36 cellular contexts compared by ENCODE assay signal in the genomic region with DNA sequence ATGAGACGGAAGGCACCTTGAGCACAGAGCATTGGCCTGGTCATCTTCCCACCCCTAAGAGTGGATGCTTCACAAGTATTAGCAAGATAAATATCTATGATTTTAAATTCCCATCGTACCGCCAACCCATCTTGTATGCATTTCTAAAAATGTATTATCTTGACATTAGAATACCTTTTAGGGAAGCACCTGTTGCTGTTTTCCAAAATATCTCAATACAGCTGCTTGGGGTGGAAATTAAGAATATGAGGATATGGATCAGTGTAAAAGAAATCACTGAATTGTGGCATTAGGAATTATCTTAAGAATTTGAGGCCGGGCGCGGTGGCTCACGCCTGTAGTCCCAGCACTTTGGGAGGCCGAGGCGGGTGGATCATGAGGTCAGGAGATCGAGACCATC.
"Had no signal": no experiment of that assay in that cellular context is flagged by ENCODE, and none has a peak within 500 bp of the region (broad histone marks: within the 10 kb centered on the region; RNA-seq: fewer than 3 reads in every experiment).

No MANE protein-coding gene starts in this region.

- H3K9me3 ChIP-seq: adrenal gland, ascending aorta, body of pancreas, breast epithelium had no signal

- H3K4me3 ChIP-seq: adrenal gland, ascending aorta, body of pancreas, breast epithelium, cardiac muscle cell had no signal

- H3K36me3 Mint-ChIP-seq: activated naive CD4-positive, alpha-beta T cell treated with anti-CD3 and anti-CD28 coated beads, Interleukin-2, amount 10 ng/mL, durations not matched to agents 7 days and 5 days; activated naive CD4-positive, alpha-beta T cell treated with anti-CD3 and anti-CD28 coated beads, Interleukin-2, amount 50 U/mL, for 24 hours; activated naive CD4-positive, alpha-beta T cell treated with anti-CD3 and anti-CD28 coated beads, Interleukin-2, amount 50 U/mL, for 72 hours; activated naive CD8-positive, alpha-beta T cell; activated naive CD8-positive, alpha-beta T cell treated with anti-CD3 and anti-CD28 coated beads for 36 hours; activated naive CD8-positive, alpha-beta T cell treated with anti-CD3 and anti-CD28 coated beads, Interleukin-2, amount 10 ng/mL, durations not matched to agents 7 days and 5 days; brain had no signal

- DNase-seq: activated effector memory CD4-positive, alpha-beta T cell treated with anti-CD3 and anti-CD28 coated beads, Interleukin-2, amount 50 U/mL, for 16 hours; activated effector memory CD4-positive, alpha-beta T cell treated with Interleukin-2 at 50 U/mL for 16 hours; activated gamma-delta T cell; activated gamma-delta T cell treated with Interleukin-2 at 50 U/mL for 16 hours; activated naive CD4-positive, alpha-beta T cell; activated naive CD4-positive, alpha-beta T cell treated with anti-CD3 and anti-CD28 coated beads for 36 hours; activated naive CD4-positive, alpha-beta T cell treated with anti-CD3 and anti-CD28 coated beads, Interleukin-2, amount 10 ng/mL, durations not matched to agents 7 days and 5 days; activated naive CD4-positive, alpha-beta T cell treated with anti-CD3 and anti-CD28 coated beads, Interleukin-2, amount 50 U/mL, for 16 hours; activated naive CD4-positive, alpha-beta T cell treated with Interleukin-2 at 50 U/mL for 16 hours; activated naive CD8-positive, alpha-beta T cell treated with anti-CD3 and anti-CD28 coated beads for 36 hours; activated naive CD8-positive, alpha-beta T cell treated with anti-CD3 and anti-CD28 coated beads, Interleukin-2, amount 10 ng/mL, durations not matched to agents 7 days and 5 days; activated naive CD8-positive, alpha-beta T cell treated with anti-CD3 and anti-CD28 coated beads, Interleukin-2, amount 50 U/mL, for 24 hours; activated T-cell treated with anti-CD3 and anti-CD28 coated beads, Interleukin-2, amount 50 U/mL, for 4 hours; activated T-cell treated with anti-CD3 and anti-CD28 coated beads, Interleukin-2, amount 50 U/mL, for 48 hours; activated T-cell treated with anti-CD3 and anti-CD28 coated beads, Interleukin-2, amount 50 U/mL, for 72 hours; adrenal gland; amniotic stem cell; amygdala; anterior cingulate cortex; aorta; body of pancreas; brain microvascular endothelial cell; caudate nucleus; central memory CD4-positive, alpha-beta T cell; cerebellar nuclear complex had no signal

- H3K27ac ChIP-seq: adrenal gland, ascending aorta, body of pancreas, brain microvascular endothelial cell, breast epithelium, cardiac muscle cell had no signal

- H3K27me3 ChIP-seq: adrenal gland, ascending aorta, body of pancreas, brain microvascular endothelial cell, breast epithelium, cardiac muscle cell had no signal

- H3K27ac Mint-ChIP-seq: activated naive CD4-positive, alpha-beta T cell treated with anti-CD3 and anti-CD28 coated beads for 36 hours; activated naive CD4-positive, alpha-beta T cell treated with anti-CD3 and anti-CD28 coated beads, Interleukin-2, amount 10 ng/mL, durations not matched to agents 7 days and 5 days; activated naive CD4-positive, alpha-beta T cell treated with anti-CD3 and anti-CD28 coated beads, Interleukin-2, amount 50 U/mL, for 24 hours; activated naive CD4-positive, alpha-beta T cell treated with anti-CD3 and anti-CD28 coated beads, Interleukin-2, amount 50 U/mL, for 72 hours; activated naive CD8-positive, alpha-beta T cell; activated naive CD8-positive, alpha-beta T cell treated with anti-CD3 and anti-CD28 coated beads for 36 hours; activated naive CD8-positive, alpha-beta T cell treated with anti-CD3 and anti-CD28 coated beads, Interleukin-2, amount 10 ng/mL, durations not matched to agents 7 days and 5 days; activated naive CD8-positive, alpha-beta T cell treated with anti-CD3 and anti-CD28 coated beads, Interleukin-2, amount 50 U/mL, for 24 hours; activated T-helper 1 cell treated with anti-CD3 and anti-CD28 coated beads, Interleukin-12 subunit alpha, Interleukin-12 subunit beta, Interleukin-2, Interleukin-4 antibody, amounts not matched to agents 30 ng/mL and 10 ng/mL and 1 ng/mL, durations not matched to agents 14 hours and 24 hours and 36 hours; activated T-helper 17 cell treated with anti-CD3 and anti-CD28 coated beads, Interleukin-2, amount 50 U/mL, for 72 hours; activated T-helper 2 cell treated with anti-CD3 and anti-CD28 coated beads, Interferon-gamma antibody, Interleukin-2, Interleukin-4, amounts not matched to agents 10 μg/mL and 5 μg/mL and 100 μg/mL, durations not matched to agents 14 hours and 24 hours and 36 hours; brain had no signal

- H3K27me3 Mint-ChIP-seq: activated naive CD4-positive, alpha-beta T cell treated with anti-CD3 and anti-CD28 coated beads, Interleukin-2, amount 50 U/mL, for 24 hours; activated naive CD8-positive, alpha-beta T cell; activated naive CD8-positive, alpha-beta T cell treated with anti-CD3 and anti-CD28 coated beads for 36 hours; activated naive CD8-positive, alpha-beta T cell treated with anti-CD3 and anti-CD28 coated beads, Interleukin-2, amount 10 ng/mL, durations not matched to agents 7 days and 5 days had no signal

- H3K4me1 ChIP-seq: adrenal gland, ascending aorta, body of pancreas, breast epithelium had no signal

- H3K9me3 Mint-ChIP-seq: activated naive CD4-positive, alpha-beta T cell treated with anti-CD3 and anti-CD28 coated beads for 36 hours; activated naive CD4-positive, alpha-beta T cell treated with anti-CD3 and anti-CD28 coated beads, Interleukin-2, amount 10 ng/mL, durations not matched to agents 7 days and 5 days; activated naive CD4-positive, alpha-beta T cell treated with anti-CD3 and anti-CD28 coated beads, Interleukin-2, amount 50 U/mL, for 24 hours; activated naive CD8-positive, alpha-beta T cell treated with anti-CD3 and anti-CD28 coated beads for 36 hours; activated naive CD8-positive, alpha-beta T cell treated with anti-CD3 and anti-CD28 coated beads, Interleukin-2, amount 50 U/mL, for 24 hours; activated T-cell treated with anti-CD3 and anti-CD28 coated beads, Interleukin-2, amount 50 U/mL, for 4 hours; activated T-helper 1 cell treated with anti-CD3 and anti-CD28 coated beads, Interleukin-12 subunit alpha, Interleukin-12 subunit beta, Interleukin-2, Interleukin-4 antibody, amounts not matched to agents 30 ng/mL and 10 ng/mL and 1 ng/mL, durations not matched to agents 14 hours and 24 hours and 36 hours; activated T-helper 17 cell treated with anti-CD3 and anti-CD28 coated beads, Interleukin-2, amount 50 U/mL, for 72 hours; brain; central memory CD8-positive, alpha-beta T cell had no signal

- H3K4me1 Mint-ChIP-seq: activated naive CD4-positive, alpha-beta T cell treated with anti-CD3 and anti-CD28 coated beads, Interleukin-2, amount 10 ng/mL, durations not matched to agents 7 days and 5 days; activated naive CD4-positive, alpha-beta T cell treated with anti-CD3 and anti-CD28 coated beads, Interleukin-2, amount 50 U/mL, for 24 hours; activated naive CD8-positive, alpha-beta T cell treated with anti-CD3 and anti-CD28 coated beads for 36 hours; activated naive CD8-positive, alpha-beta T cell treated with anti-CD3 and anti-CD28 coated beads, Interleukin-2, amount 50 U/mL, for 24 hours; activated T-helper 17 cell treated with anti-CD3 and anti-CD28 coated beads, Interleukin-2, amount 50 U/mL, for 72 hours; brain; central memory CD8-positive, alpha-beta T cell had no signal

- H3K4me3 Mint-ChIP-seq: activated naive CD4-positive, alpha-beta T cell treated with anti-CD3 and anti-CD28 coated beads for 36 hours; activated naive CD4-positive, alpha-beta T cell treated with anti-CD3 and anti-CD28 coated beads, Interleukin-2, amount 10 ng/mL, durations not matched to agents 7 days and 5 days; activated naive CD4-positive, alpha-beta T cell treated with anti-CD3 and anti-CD28 coated beads, Interleukin-2, amount 50 U/mL, for 24 hours; activated naive CD8-positive, alpha-beta T cell; activated naive CD8-positive, alpha-beta T cell treated with anti-CD3 and anti-CD28 coated beads for 36 hours; activated naive CD8-positive, alpha-beta T cell treated with anti-CD3 and anti-CD28 coated beads, Interleukin-2, amount 10 ng/mL, durations not matched to agents 7 days and 5 days; activated naive CD8-positive, alpha-beta T cell treated with anti-CD3 and anti-CD28 coated beads, Interleukin-2, amount 50 U/mL, for 24 hours; activated T-cell treated with anti-CD3 and anti-CD28 coated beads, Interleukin-2, amount 50 U/mL, for 4 hours; activated T-cell treated with anti-CD3 and anti-CD28 coated beads, Interleukin-2, amount 50 U/mL, for 72 hours; activated T-helper 1 cell treated with anti-CD3 and anti-CD28 coated beads, Interleukin-12 subunit alpha, Interleukin-12 subunit beta, Interleukin-2, Interleukin-4 antibody, amounts not matched to agents 30 ng/mL and 10 ng/mL and 1 ng/mL, durations not matched to agents 14 hours and 24 hours and 36 hours; activated T-helper 17 cell treated with anti-CD3 and anti-CD28 coated beads, Interleukin-2, amount 50 U/mL, for 72 hours; brain; central memory CD8-positive, alpha-beta T cell had no signal

- H3K36me3 ChIP-seq: adrenal gland, ascending aorta, brain microvascular endothelial cell, breast epithelium, cardiac muscle cell had no signal

- ATAC-seq: activated naive CD4-positive, alpha-beta T cell treated with anti-CD3 and anti-CD28 coated beads, Interleukin-2, amount 50 U/mL, for 72 hours; activated naive CD8-positive, alpha-beta T cell treated with anti-CD3 and anti-CD28 coated beads, Interleukin-2, amount 50 U/mL, for 24 hours; activated T-cell treated with anti-CD3 and anti-CD28 coated beads, Interleukin-2, amount 50 U/mL, for 4 hours; activated T-cell treated with anti-CD3 and anti-CD28 coated beads, Interleukin-2, amount 50 U/mL, for 72 hours; activated T-helper 17 cell treated with anti-CD3 and anti-CD28 coated beads, Interleukin-2, amount 50 U/mL, for 72 hours; body of pancreas had no signal
